ENCODE assay signal across 32 cellular contexts in genomic region chr7:3292694-3293093, GRCh38.
"Had no signal": no experiment of that assay in that cellular context is flagged by ENCODE, and none has a peak within 500 bp of the region (broad histone marks: within the 10 kb centered on the region; RNA-seq: fewer than 3 reads in every experiment).

No MANE protein-coding gene starts in this region.

- FAIRE-seq: astrocyte, TTC549 had no signal

- H3K27ac ChIP-seq: adrenal gland, body of pancreas, brain microvascular endothelial cell, breast epithelium, VCaP had no signal

- DNase-seq: activated B cell treated with CpG ODN at 0.5 μM for 24 hours; activated CD4-positive, alpha-beta memory T cell treated with anti-CD3 and anti-CD28 coated beads for 36 hours; activated CD4-positive, alpha-beta T cell treated with anti-CD3 and anti-CD28 coated beads for 4 hours; activated CD4-positive, alpha-beta T cell treated with anti-CD3 and anti-CD28 coated beads, Interleukin-2, amount 10 ng/mL, durations not matched to agents 24 days and 14 days; activated CD4-positive, alpha-beta T cell treated with anti-CD3 and anti-CD28 coated beads, Interleukin-2, amount 50 U/mL, for 1 hour; activated CD4-positive, alpha-beta T cell treated with anti-CD3 and anti-CD28 coated beads, Interleukin-2, amount 50 U/mL, for 4 hours; activated CD4-positive, CD25-positive, alpha-beta regulatory T cell treated with anti-CD3 and anti-CD28 coated beads, Interleukin-2, amount 50 U/mL, for 72 hours; activated CD8-positive, alpha-beta memory T cell treated with anti-CD3 and anti-CD28 coated beads, Interleukin-2, amount 50 U/mL, for 4 hours; activated CD8-positive, alpha-beta T cell treated with anti-CD3 and anti-CD28 coated beads for 36 hours; activated effector memory CD4-positive, alpha-beta T cell treated with anti-CD3 and anti-CD28 coated beads, Interleukin-2, amount 50 U/mL, for 16 hours; activated gamma-delta T cell treated with Interleukin-2 at 50 U/mL for 16 hours; activated naive CD4-positive, alpha-beta T cell; activated naive CD4-positive, alpha-beta T cell treated with anti-CD3 and anti-CD28 coated beads for 36 hours; activated naive CD4-positive, alpha-beta T cell treated with anti-CD3 and anti-CD28 coated beads, Interleukin-2, amount 50 U/mL, for 16 hours; activated naive CD8-positive, alpha-beta T cell treated with anti-CD3 and anti-CD28 coated beads for 36 hours; activated T-cell treated with anti-CD3 and anti-CD28 coated beads for 4 hours; activated T-cell treated with anti-CD3 and anti-CD28 coated beads, Interleukin-2, amount 50 U/mL, for 1 hour; activated T-cell treated with anti-CD3 and anti-CD28 coated beads, Interleukin-2, amount 50 U/mL, for 4 hours; activated T-cell treated with anti-CD3 and anti-CD28 coated beads, Interleukin-2, amount 50 U/mL, for 72 hours; adrenal gland; amniotic stem cell; body of pancreas; brain microvascular endothelial cell; central memory CD4-positive, alpha-beta T cell; T-helper 2 cell; T-helper 9 cell had no signal

- H3K36me3 ChIP-seq: adrenal gland, brain microvascular endothelial cell, breast epithelium had no signal

- H3K4me3 ChIP-seq: adrenal gland, body of pancreas, breast epithelium had no signal

- ATAC-seq: activated CD8-positive, alpha-beta T cell treated with anti-CD3 and anti-CD28 coated beads for 36 hours; activated naive CD4-positive, alpha-beta T cell treated with anti-CD3 and anti-CD28 coated beads, Interleukin-2, amount 50 U/mL, for 72 hours; activated T-cell treated with anti-CD3 and anti-CD28 coated beads, Interleukin-2, amount 50 U/mL, for 4 hours; activated T-cell treated with anti-CD3 and anti-CD28 coated beads, Interleukin-2, amount 50 U/mL, for 72 hours; activated T-helper 17 cell treated with anti-CD3 and anti-CD28 coated beads, Interleukin-2, amount 50 U/mL, for 72 hours; body of pancreas had no signal

- H3K4me1 ChIP-seq: adrenal gland, breast epithelium had no signal

- H3K27me3 ChIP-seq: adrenal gland, body of pancreas, brain microvascular endothelial cell, breast epithelium had no signal

- H3K9me3 ChIP-seq: adrenal gland, breast epithelium had no signal
